ENCODE assay signal across 17 cellular contexts in the genomic region with DNA sequence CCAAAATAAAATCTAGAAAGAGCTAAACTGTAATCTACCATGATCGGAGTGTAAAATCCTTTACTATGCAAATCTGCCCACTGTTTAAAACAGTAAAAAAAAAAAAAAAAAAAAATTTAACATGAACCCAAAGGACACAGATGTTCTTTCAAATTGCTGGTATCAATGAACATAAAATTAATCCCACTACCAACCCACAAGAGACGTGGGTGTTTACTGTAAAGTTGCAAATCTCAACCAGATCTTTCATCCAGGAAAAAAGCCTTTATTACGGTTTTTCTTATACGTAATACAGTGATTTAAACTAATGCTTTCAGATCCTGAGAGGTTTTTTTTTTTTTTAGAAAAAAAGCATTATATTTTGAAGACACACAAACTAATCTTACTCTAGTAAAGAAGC.
"Had no signal": no experiment of that assay in that cellular context is flagged by ENCODE, and none has a peak within 500 bp of the region (broad histone marks: within the 10 kb centered on the region; RNA-seq: fewer than 3 reads in every experiment).

No MANE protein-coding gene starts in this region.

- H3K4me1 ChIP-seq: breast epithelium, prostate gland had no signal

- ATAC-seq: activated CD4-positive, CD25-positive, alpha-beta regulatory T cell treated with anti-CD3 and anti-CD28 coated beads, Interleukin-2, amount 50 U/mL, for 24 hours; activated CD8-positive, alpha-beta memory T cell treated with anti-CD3 and anti-CD28 coated beads, Interleukin-2, amount 10 ng/mL, durations not matched to agents 7 days and 5 days; left cardiac atrium; sciatic nerve; upper lobe of right lung had no signal

- H3K27me3 ChIP-seq: breast epithelium, suprapubic skin, upper lobe of right lung had no signal

- H3K36me3 ChIP-seq: breast epithelium, prostate gland, suprapubic skin, upper lobe of right lung had no signal

- H3K27me3 Mint-ChIP-seq: activated CD8-positive, alpha-beta memory T cell treated with anti-CD3 and anti-CD28 coated beads, Interleukin-2, amount 10 ng/mL, durations not matched to agents 7 days and 5 days; activated naive CD8-positive, alpha-beta T cell treated with anti-CD3 and anti-CD28 coated beads, Interleukin-2, amount 10 ng/mL, durations not matched to agents 7 days and 5 days; activated T-cell treated with anti-CD3 and anti-CD28 coated beads, Interleukin-2, amount 50 U/mL, for 24 hours had no signal

- H3K4me3 ChIP-seq: breast epithelium, lung, suprapubic skin, upper lobe of right lung had no signal

- H3K9me3 ChIP-seq: breast epithelium, prostate gland, suprapubic skin, upper lobe of right lung had no signal

- H3K27ac Mint-ChIP-seq: activated CD8-positive, alpha-beta memory T cell treated with anti-CD3 and anti-CD28 coated beads, Interleukin-2, amount 10 ng/mL, durations not matched to agents 7 days and 5 days; activated naive CD8-positive, alpha-beta T cell treated with anti-CD3 and anti-CD28 coated beads, Interleukin-2, amount 10 ng/mL, durations not matched to agents 7 days and 5 days; activated T-cell treated with anti-CD3 and anti-CD28 coated beads, Interleukin-2, amount 50 U/mL, for 24 hours had no signal

- H3K9me3 Mint-ChIP-seq: activated T-cell treated with anti-CD3 and anti-CD28 coated beads, Interleukin-2, amount 50 U/mL, for 24 hours had no signal

- H3K27ac ChIP-seq: breast epithelium, suprapubic skin, upper lobe of right lung had no signal

- DNase-seq: activated CD4-positive, alpha-beta T cell treated with anti-CD3 and anti-CD28 coated beads, Interleukin-2, amount 50 U/mL, for 4 hours; activated CD8-positive, alpha-beta memory T cell treated with anti-CD3 and anti-CD28 coated beads, Interleukin-2, amount 10 ng/mL, durations not matched to agents 7 days and 5 days; activated gamma-delta T cell; activated naive CD8-positive, alpha-beta T cell treated with anti-CD3 and anti-CD28 coated beads, Interleukin-2, amount 10 ng/mL, durations not matched to agents 7 days and 5 days; activated T-cell treated with anti-CD3 and anti-CD28 coated beads, Interleukin-2, amount 50 U/mL, for 24 hours; anterior cingulate cortex; dermis blood vessel endothelial cell; left cardiac atrium; midbrain; stimulated activated naive CD4-positive, alpha-beta T cell treated with Interleukin-2 at 50 U/mL for 16 hours; upper lobe of right lung had no signal
